Comparison of ENCODE assay signal across 11 cellular contexts in the genomic region with DNA sequence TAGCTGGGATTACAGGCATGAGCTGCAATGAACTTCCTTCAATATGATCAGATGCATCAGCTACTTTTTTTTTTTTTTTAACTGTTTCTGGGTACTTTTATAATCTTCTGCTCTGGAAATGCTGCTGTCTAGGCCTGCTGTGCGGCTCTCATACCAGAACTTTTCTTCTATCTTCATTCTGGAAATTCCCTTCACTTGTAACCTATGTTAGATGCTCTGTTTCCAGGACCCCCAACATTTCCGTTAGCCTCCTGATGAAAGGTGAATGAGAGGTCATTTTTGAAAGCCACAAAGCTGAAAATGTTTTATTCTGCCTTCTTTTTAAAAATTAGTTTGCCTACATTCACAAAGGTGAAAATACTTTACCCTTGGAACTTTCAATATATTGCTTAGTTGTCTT. TPM values are rescaled to one million over a fixed set of nuclear protein-coding genes. Genes with fewer than 3 reads are reported as not detected.
DNase-seq lines count a peak whose midpoint lies in the region; ATAC-seq and TF ChIP-seq lines count a peak whose summit lies in the region.
"Had no signal": no experiment of that assay in that cellular context is flagged by ENCODE, and none has a peak within 500 bp of the region (broad histone marks: within the 10 kb centered on the region; RNA-seq: fewer than 3 reads in every experiment).

No MANE protein-coding gene starts in this region.

- no peak overlapping the region for H3K4me3 ChIP-seq in coronary artery

- no peak for DNase-seq in CD4-positive, alpha-beta T cell
- no peak for DNase-seq in activated naive CD8-positive, alpha-beta T cell treated with anti-CD3 and anti-CD28 coated beads, Interleukin-2, amount 50 U/mL, for 24 hours
- DNase-seq in coronary artery (ENCODE audit: low spot score) = no peak
- no peak for DNase-seq in left ventricle myocardium superior
- DNase-seq in NCI-H2227 (lab: John Stamatoyannopoulos, UW; ENCODE audit: unreplicated experiment) = no peak
- DNase-seq in NCI-H1092 treated with DMSO at 0.1 percent for 48 hours (lab: John Stamatoyannopoulos, UW) = no peak
- DNase-seq: activated CD4-positive, alpha-beta T cell treated with anti-CD3 and anti-CD28 coated beads for 1 hour; C1 segment of cervical spinal cord; central memory CD4-positive, alpha-beta T cell had no signal

- no peaks in the 10 kb centered on the region for H3K9me3 ChIP-seq in CD4-positive, alpha-beta T cell (ENCODE audit: control insufficient read depth, low read length)

- no peak for TF ChIP-seq CTCF in CD4-positive, alpha-beta T cell (IDR thresholded peaks at IDR 0.05)
- no peak for TF ChIP-seq CTCF in coronary artery (IDR thresholded peaks at IDR 0.05)

- peaks cover 7% of the 10 kb centered on the region for H3K36me3 Mint-ChIP-seq in CD4-positive, alpha-beta T cell (ENCODE audit: low read depth)
- H3K36me3 Mint-ChIP-seq in activated naive CD8-positive, alpha-beta T cell treated with anti-CD3 and anti-CD28 coated beads, Interleukin-2, amount 50 U/mL, for 24 hours (ENCODE audit: low read depth) = peaks cover 36% of the 10 kb centered on the region

- peaks cover under 1% of the 10 kb centered on the region for H3K9me3 Mint-ChIP-seq in CD4-positive, alpha-beta T cell
- no peaks in the 10 kb centered on the region for H3K9me3 Mint-ChIP-seq in activated naive CD8-positive, alpha-beta T cell treated with anti-CD3 and anti-CD28 coated beads, Interleukin-2, amount 50 U/mL, for 24 hours

- intact Hi-C loops in CD4-positive, alpha-beta T cell (cut with DNase I, micrococcal nuclease) = loop anchor here in 1 of 2 experiments (2.0 kb wide), 1 partner anchor 286 kb away; no protein-coding TSS in a partner anchor
- intact Hi-C loops in left ventricle myocardium superior (cut with micrococcal nuclease) = no loop called here

- H3K27ac ChIP-seq in CD4-positive, alpha-beta T cell (ENCODE audit: low read depth, low read length) = no peak overlapping the region
- H3K27ac ChIP-seq in coronary artery = no peak overlapping the region

- H3K4me1 Mint-ChIP-seq in CD4-positive, alpha-beta T cell (ENCODE audit: low read depth) = peaks cover 76% of the 10 kb centered on the region
- H3K4me1 Mint-ChIP-seq in activated naive CD8-positive, alpha-beta T cell treated with anti-CD3 and anti-CD28 coated beads, Interleukin-2, amount 50 U/mL, for 24 hours = peaks cover 88% of the 10 kb centered on the region

- peak; percentile 42 for ATAC-seq in CD4-positive, alpha-beta T cell (ENCODE audit: poor library complexity)
- peak; percentile 30 for ATAC-seq in GM19043 (IDR thresholded peaks at IDR 0.05; ENCODE audit: low read depth, unreplicated experiment)
- ATAC-seq in HG03064 (IDR thresholded peaks at IDR 0.05; ENCODE audit: low read depth, unreplicated experiment) = peak; percentile 37
- ATAC-seq in activated naive CD8-positive, alpha-beta T cell treated with anti-CD3 and anti-CD28 coated beads, Interleukin-2, amount 50 U/mL, for 24 hours = peak; percentile 68
- no peak for ATAC-seq in left ventricle myocardium superior

- CTCF ChIA-PET in CD4-positive, alpha-beta T cell (lab: Charles Lee) = interaction anchor here (0.7 to 1.2 kb wide), 4 partner anchors 8 to 129 kb away, joined by 3 read pairs; no protein-coding TSS in a partner anchor

- H3K27me3 Mint-ChIP-seq in CD4-positive, alpha-beta T cell = no peaks in the 10 kb centered on the region
- H3K27me3 Mint-ChIP-seq in activated naive CD8-positive, alpha-beta T cell treated with anti-CD3 and anti-CD28 coated beads, Interleukin-2, amount 50 U/mL, for 24 hours = no peaks in the 10 kb centered on the region

- POLR2A ChIA-PET in CD4-positive, alpha-beta T cell (lab: Charles Lee) = interaction anchor here (0.7 to 1.9 kb wide), 3 partner anchors 14 to 130 kb away, joined by 3 to 6 read pairs (median 6); no protein-coding TSS in a partner anchor

- peak overlapping the region; percentile 29 for H3K27ac Mint-ChIP-seq in CD4-positive, alpha-beta T cell
- peak overlapping the region; percentile 61 for H3K27ac Mint-ChIP-seq in activated naive CD8-positive, alpha-beta T cell treated with anti-CD3 and anti-CD28 coated beads, Interleukin-2, amount 50 U/mL, for 24 hours

- no peak overlapping the region for H3K4me3 Mint-ChIP-seq in CD4-positive, alpha-beta T cell
- peak overlapping the region; percentile 55 for H3K4me3 Mint-ChIP-seq in activated naive CD8-positive, alpha-beta T cell treated with anti-CD3 and anti-CD28 coated beads, Interleukin-2, amount 50 U/mL, for 24 hours

- no peaks in the 10 kb centered on the region for H3K27me3 ChIP-seq in CD4-positive, alpha-beta T cell (ENCODE audit: control insufficient read depth, insufficient read depth, low read length)

RNA-seq across cellular contexts. Expression of gene AGFG1, which starts 8.6 kb away (rescaled TPM):
- total RNA-seq in CD4-positive, alpha-beta T cell = 10 to 100 TPM; 49.9 to 55.9 TPM
- 55.2 TPM for total RNA-seq in left ventricle myocardium superior
